In the genomic region with DNA sequence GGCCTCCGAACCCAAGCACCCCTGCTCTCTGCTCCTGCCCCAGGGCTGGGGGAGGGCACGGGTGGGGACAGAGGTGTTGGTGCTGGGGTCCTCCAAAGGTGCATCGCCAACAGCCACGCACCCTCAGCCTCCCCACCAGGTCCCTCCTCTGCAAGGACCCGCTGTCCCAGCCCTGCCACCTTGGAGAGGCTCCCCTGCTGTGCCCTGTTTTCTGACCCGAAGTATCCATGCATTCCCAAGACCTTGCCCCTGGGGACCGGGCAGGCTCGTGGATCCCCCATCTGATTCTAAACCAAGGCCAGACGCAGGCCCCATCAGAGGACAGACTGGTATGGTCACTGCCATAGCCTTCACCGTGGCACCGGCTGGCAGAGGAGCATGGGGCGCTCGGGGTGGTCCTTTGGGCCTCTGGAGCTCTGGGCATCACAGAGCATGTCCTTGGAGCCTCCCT, we compare ENCODE assay signal across 22 cellular contexts. TPM values are rescaled to one million over a fixed set of nuclear protein-coding genes. Genes with fewer than 3 reads are reported as not detected.
DNase-seq lines count a peak whose midpoint lies in the region; ATAC-seq, FAIRE-seq and TF ChIP-seq lines count a peak whose summit lies in the region.
"Had no signal": no experiment of that assay in that cellular context is flagged by ENCODE, and none has a peak within 500 bp of the region (broad histone marks: within the 10 kb centered on the region; RNA-seq: fewer than 3 reads in every experiment).

No MANE protein-coding gene starts in this region.

- H2BK15ac ChIP-seq in neuronal stem cell (ENCODE audit: low read length): peak overlapping the region; percentile 90

- no peak overlapping the region for H3K23ac ChIP-seq in neuronal stem cell (ENCODE audit: low read depth, low read length, poor library complexity)

- H3K4me1 ChIP-seq in RWPE2 (ENCODE audit: insufficient read depth, poor library complexity, severe bottlenecking) (no peaks in the 10 kb centered on the region), neuronal stem cell (ENCODE audit: control insufficient read depth in 2 of 2, insufficient read depth in 1 of 2, low read depth in 1 of 2, low read length in 2 of 2) (peaks cover 8 to 9% of the 10 kb centered on the region in 2 donors), testis (peaks cover 6% of the 10 kb centered on the region)

- H3K27ac ChIP-seq in RWPE2 (ENCODE audit: poor library complexity, severe bottlenecking): no peak overlapping the region
- no peak overlapping the region for H3K27ac ChIP-seq in neuronal stem cell (replicated peaks; ENCODE audit: low read length)
- H3K27ac ChIP-seq in testis: no peak overlapping the region
- H3K27ac ChIP-seq: KMS-11 had no signal

- DNase-seq in Right ventricle myocardium superior (peak; percentile 28), cardiac septum (ENCODE audit: low spot score) (no peak), RWPE2 (ENCODE audit: low spot score) (peak; percentile 66), neuronal stem cell (ENCODE audit: low spot score) (no peak), testis (peak; percentile 4), omental fat pad (ENCODE audit: low spot score) (no peak), GM12892 (ENCODE audit: insufficient read length) (no peak)
- DNase-seq: C1 segment of cervical spinal cord; CD8-positive, alpha-beta memory T cell; MV-4-11; NCI-H1417; NCI-H187; NCI-H2107; NCI-H510A; NCI-H748 treated with DMSO at 0.1 percent for 48 hours; NK-92 treated with Interleukin-12 subunit alpha and Interleukin-12 subunit beta, amount 100 ng/mL, for 24 hours; SIG-M5 had no signal

- H2AK5ac ChIP-seq in neuronal stem cell (ENCODE audit: low read depth, low read length): peak overlapping the region; percentile 93

- H3K4me2 ChIP-seq in neuronal stem cell (ENCODE audit: insufficient read depth, low read length, poor library complexity, severe bottlenecking): no peak overlapping the region
- H3K4me2 ChIP-seq: KMS-11 had no signal

- no peak for TF ChIP-seq CTCF in RWPE2 (IDR thresholded peaks at IDR 0.05; ENCODE audit: poor library complexity, severe bottlenecking)
- TF ChIP-seq CTCF in testis (IDR thresholded peaks at IDR 0.05): no peak
- no peak for TF ChIP-seq CTCF in omental fat pad (IDR thresholded peaks at IDR 0.05)

- no peak overlapping the region for H3K14ac ChIP-seq in neuronal stem cell (ENCODE audit: low read length)

- FAIRE-seq in GM12892 (lab: Jason Lieb, UNC): no peak
- FAIRE-seq: D721Med, GM12891, GM18507, H1 had no signal

- no peak overlapping the region for H3K4ac ChIP-seq in neuronal stem cell (ENCODE audit: low read length)

- no peak overlapping the region for H4K8ac ChIP-seq in neuronal stem cell (ENCODE audit: low read depth, low read length)

- peak overlapping the region; percentile 27 for H3K9ac ChIP-seq in neuronal stem cell (ENCODE audit: low read depth, low read length, poor library complexity)
- H3K9ac ChIP-seq: KMS-11 had no signal

- H4K91ac ChIP-seq in neuronal stem cell (ENCODE audit: low read depth, low read length, poor library complexity): no peak overlapping the region

- no peak overlapping the region for H2AFZ ChIP-seq in neuronal stem cell (ENCODE audit: low read length)

- H3K4me3 ChIP-seq in RWPE2 (ENCODE audit: severe bottlenecking) (no peak overlapping the region), neuronal stem cell (ENCODE audit: low read length in 2 of 2) (no peak overlapping the region), testis (no peak overlapping the region)

- H3K9me3 ChIP-seq in RWPE2 (ENCODE audit: severe bottlenecking) (no peaks in the 10 kb centered on the region), neuronal stem cell (replicated peaks in 1 of 2; ENCODE audit: control insufficient read depth in 2 of 2, insufficient read depth in 1 of 2, low read depth in 1 of 2, low read length in 2 of 2) (no peaks in the 10 kb centered on the region), testis (no peaks in the 10 kb centered on the region)

- WGBS in neuronal stem cell (ENCODE audit: extremely low coverage in 2 of 2, insufficient read length in 2 of 2, insufficient replicate concordance in 1 of 2), 2 donors: no CpG with 5 or more reads among the region's 13 CpGs
- 85 to 94% methylated on average over 4 to 13 of the region's 13 CpGs for WGBS in testis, 2 donors

- no peak overlapping the region for H2BK5ac ChIP-seq in neuronal stem cell (ENCODE audit: low read length)

- peak overlapping the region; percentile 52 for H3K18ac ChIP-seq in neuronal stem cell (ENCODE audit: low read length)

- TF ChIP-seq POLR2A in testis (IDR thresholded peaks at IDR 0.05): no peak
- no peak for TF ChIP-seq POLR2A in GM12892 (IDR thresholded peaks at IDR 0.05; ENCODE audit: low read depth, low read length)

- peaks cover 2% of the 10 kb centered on the region for H3K79me1 ChIP-seq in neuronal stem cell (ENCODE audit: low read depth, low read length)

- no peak overlapping the region for H2BK12ac ChIP-seq in neuronal stem cell (ENCODE audit: low read length)

- H3K36me3 ChIP-seq in RWPE2 (ENCODE audit: low read depth) (no peaks in the 10 kb centered on the region), neuronal stem cell (replicated peaks in 1 of 2; ENCODE audit: control insufficient read depth in 2 of 2, insufficient read depth in 2 of 2, low read length in 2 of 2) (no peaks in the 10 kb centered on the region), testis (ENCODE audit: low read depth, missing control alignments) (no peaks in the 10 kb centered on the region)

- H3K27me3 ChIP-seq in RWPE2 (ENCODE audit: insufficient read depth, poor library complexity, severe bottlenecking) (no peaks in the 10 kb centered on the region), neuronal stem cell (ENCODE audit: control insufficient read depth in 3 of 3, insufficient read depth in 3 of 3, low read depth in 1 of 3, low read length in 3 of 3) (no peaks in the 10 kb centered on the region), testis (no peaks in the 10 kb centered on the region)

- no peak for ATAC-seq in Right ventricle myocardium superior (ENCODE audit: poor library complexity)
- ATAC-seq in RWPE2 (ENCODE audit: low read depth): no peak
- no peak for ATAC-seq in omental fat pad (ENCODE audit: low FRiP score)

- intact Hi-C loops in Right ventricle myocardium superior (cut with DNase I) (no loop called here), cardiac septum (cut with DNase I) (no loop called here), testis (cut with DNase I; ENCODE audit: low total_unique reads) (no loop called here)

- H2BK120ac ChIP-seq in neuronal stem cell (ENCODE audit: low read depth, low read length): no peak overlapping the region

RNA-seq across cellular contexts. Expression of a gene that starts 22.7 kb away (rescaled TPM):
- 0.46 TPM for total RNA-seq in Right ventricle myocardium superior
- total RNA-seq in cardiac septum: 1.2 TPM
- 20.9 TPM for polyA plus RNA-seq in neuronal stem cell (2013, experiment 1 of 2)
- 20.1 TPM for polyA plus RNA-seq in neuronal stem cell (2013, experiment 2 of 2)
- total RNA-seq in testis: 1 to 10 TPM; 6.9 to 7.6 TPM
- polyA plus RNA-seq in testis (ENCODE audit: insufficient read depth, low read depth, low replicate concordance): 4.5 TPM
- 1 to 10 TPM; 1.0 to 8.6 (median 1.6) TPM for total RNA-seq in omental fat pad
- polyA plus RNA-seq in GM12892 (2012; ENCODE audit: missing spikeins): not detected

Comparison
In these comparisons a context has a peak if more than half of its experiments do, and no peak if none do; other contexts are left out.
1. DNase-seq: peak in Right ventricle myocardium superior (single experiment), RWPE2 (single experiment) and testis (single experiment); none in cardiac septum (single experiment), neuronal stem cell (single experiment), omental fat pad (single experiment) and GM12892 (single experiment).